In the genomic region with DNA sequence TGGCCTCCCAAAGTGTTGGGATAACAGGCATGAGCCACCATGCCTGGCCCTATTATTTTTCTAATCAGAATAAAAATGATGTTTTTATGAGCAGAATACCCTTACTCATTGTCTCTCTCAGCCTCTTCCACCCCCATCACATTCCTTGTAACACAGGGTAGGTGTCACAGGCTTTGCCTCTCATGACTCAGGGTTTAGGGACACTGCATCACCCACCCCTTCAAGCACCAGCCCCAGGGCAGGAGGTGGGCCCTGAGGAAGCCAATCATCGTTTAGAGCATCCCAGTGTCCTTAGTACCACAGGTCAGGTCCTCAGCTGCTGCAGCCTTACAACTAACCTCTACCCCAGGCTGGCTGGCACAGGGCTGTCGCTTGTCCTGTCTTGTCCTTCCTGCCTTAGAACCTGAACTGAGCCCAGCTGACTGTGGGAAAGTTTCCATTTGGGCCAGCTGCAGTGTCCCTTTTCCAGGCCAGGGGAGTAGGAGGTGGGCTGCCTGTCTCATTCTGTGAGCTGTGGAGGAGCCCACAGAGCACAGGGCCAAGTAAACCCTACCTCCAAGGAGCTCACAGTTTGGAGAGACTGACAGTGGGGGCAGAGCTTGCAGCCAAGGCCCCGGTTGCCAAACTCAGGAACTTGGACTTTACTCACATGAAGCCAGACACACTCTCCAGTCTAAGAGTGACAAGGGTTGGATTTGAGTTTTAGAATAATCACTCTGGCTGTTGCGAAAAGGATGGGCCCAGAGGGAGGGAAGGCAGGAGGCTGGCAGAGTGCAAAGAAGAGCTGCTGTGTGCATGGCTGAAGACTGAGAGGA, we compare ENCODE assay signal across 1 cellular context.
TF ChIP-seq lines count a peak whose summit lies in the region.

No MANE protein-coding gene starts in this region.

TF ChIP-seq in HepG2, 621 proteins besides CTCF, POLR2A, EP300 and RAD21 (continued from another document):
- TF ChIP-seq, protein P1, sequence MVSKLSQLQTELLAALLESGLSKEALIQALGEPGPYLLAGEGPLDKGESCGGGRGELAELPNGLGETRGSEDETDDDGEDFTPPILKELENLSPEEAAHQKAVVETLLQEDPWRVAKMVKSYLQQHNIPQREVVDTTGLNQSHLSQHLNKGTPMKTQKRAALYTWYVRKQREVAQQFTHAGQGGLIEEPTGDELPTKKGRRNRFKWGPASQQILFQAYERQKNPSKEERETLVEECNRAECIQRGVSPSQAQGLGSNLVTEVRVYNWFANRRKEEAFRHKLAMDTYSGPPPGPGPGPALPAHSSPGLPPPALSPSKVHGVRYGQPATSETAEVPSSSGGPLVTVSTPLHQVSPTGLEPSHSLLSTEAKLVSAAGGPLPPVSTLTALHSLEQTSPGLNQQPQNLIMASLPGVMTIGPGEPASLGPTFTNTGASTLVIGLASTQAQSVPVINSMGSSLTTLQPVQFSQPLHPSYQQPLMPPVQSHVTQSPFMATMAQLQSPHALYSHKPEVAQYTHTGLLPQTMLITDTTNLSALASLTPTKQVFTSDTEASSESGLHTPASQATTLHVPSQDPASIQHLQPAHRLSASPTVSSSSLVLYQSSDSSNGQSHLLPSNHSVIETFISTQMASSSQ (IDR thresholded peaks at IDR 0.05; ENCODE audit: low read depth) = no peak
- TF ChIP-seq, protein P1 (CRISPR knock-in tag; IDR thresholded peaks at IDR 0.05; ENCODE audit: borderline replicate concordance) = peak; percentile 36; the same call in 1 of the 2 replicates
- TF ChIP-seq, protein P2, sequence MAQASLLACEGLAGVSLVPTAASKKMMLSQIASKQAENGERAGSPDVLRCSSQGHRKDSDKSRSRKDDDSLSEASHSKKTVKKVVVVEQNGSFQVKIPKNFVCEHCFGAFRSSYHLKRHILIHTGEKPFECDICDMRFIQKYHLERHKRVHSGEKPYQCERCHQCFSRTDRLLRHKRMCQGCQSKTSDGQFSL (CRISPR knock-in tag; IDR thresholded peaks at IDR 0.05) = no peak
- TF ChIP-seq ZKSCAN5 (CRISPR knock-in tag; IDR thresholded peaks at IDR 0.05) (0 out of 2 replicates have a peak, but pooled peaks have one; percentile 24), POLR2AphosphoS2 (IDR thresholded peaks at IDR 0.05; ENCODE audit: low read depth, low read length) (no peak), MEF2D (CRISPR knock-in tag; IDR thresholded peaks at IDR 0.05) (0 out of 2 replicates have a peak, but pooled peaks have one; percentile 26), PCBP1 (IDR thresholded peaks at IDR 0.05; ENCODE audit: borderline replicate concordance, low read depth, low read length) (no peak), SCMH1 (CRISPR knock-in tag; IDR thresholded peaks at IDR 0.05; ENCODE audit: borderline replicate concordance) (no peak), PCBP2 (optimal IDR thresholded peaks at IDR 0.05; ENCODE audit: low read depth, low read length, poor library complexity, severe bottlenecking) (no peak), KDM1A (CRISPR knock-in tag; IDR thresholded peaks at IDR 0.05) (no peak), FOXP1 (IDR thresholded peaks at IDR 0.05) (no peak), FOXP1 (CRISPR knock-in tag; IDR thresholded peaks at IDR 0.05) (no peak), FOXJ3 (CRISPR knock-in tag; IDR thresholded peaks at IDR 0.05; ENCODE audit: borderline replicate concordance) (no peak), NCOR1 (IDR thresholded peaks at IDR 0.05; ENCODE audit: borderline replicate concordance, low read length) (0 out of 2 replicates have a peak, but pooled peaks have one; percentile 62), ZFY (CRISPR knock-in tag; IDR thresholded peaks at IDR 0.05) (peak; percentile 23), ZNF143 (CRISPR knock-in tag; IDR thresholded peaks at IDR 0.05) (peak; percentile 46; the same call in 1 of the 2 replicates), ZNF121 (CRISPR knock-in tag; IDR thresholded peaks at IDR 0.05) (peak; percentile 20; the same call in 1 of the 2 replicates), GATAD2A (CRISPR knock-in tag; IDR thresholded peaks at IDR 0.05) (peak; percentile 71; the same call in 1 of the 2 replicates), NRL (CRISPR knock-in tag; IDR thresholded peaks at IDR 0.05; ENCODE audit: borderline replicate concordance) (0 out of 2 replicates have a peak, but pooled peaks have one; percentile 59), TMF1 (CRISPR knock-in tag; IDR thresholded peaks at IDR 0.05; ENCODE audit: low read depth) (no peak), ZMYM4 (CRISPR knock-in tag; IDR thresholded peaks at IDR 0.05) (peak; percentile 48; the same call in 1 of the 2 replicates), SAP130 (CRISPR knock-in tag; IDR thresholded peaks at IDR 0.05; ENCODE audit: low read depth) (peak; percentile 35; the same call in 1 of the 2 replicates), FOXM1 (CRISPR knock-in tag; IDR thresholded peaks at IDR 0.05) (no peak), ZNF207 (IDR thresholded peaks at IDR 0.05; ENCODE audit: borderline replicate concordance) (no peak), TOPORS (CRISPR knock-in tag; IDR thresholded peaks at IDR 0.05) (no peak), ZBTB7B (CRISPR knock-in tag; IDR thresholded peaks at IDR 0.05) (peak; percentile 55; the same call in 1 of the 2 replicates), ZNF510 (CRISPR knock-in tag; IDR thresholded peaks at IDR 0.05; ENCODE audit: low read depth) (no peak), ZNF644 (CRISPR knock-in tag; IDR thresholded peaks at IDR 0.05; ENCODE audit: low read depth) (0 out of 2 replicates have a peak, but pooled peaks have one; percentile 47), PHF21A (CRISPR knock-in tag; IDR thresholded peaks at IDR 0.05) (peak; percentile 87), HDAC2 (CRISPR knock-in tag; IDR thresholded peaks at IDR 0.05) (0 out of 2 replicates have a peak, but pooled peaks have one; percentile 34), MTF2 (CRISPR knock-in tag; IDR thresholded peaks at IDR 0.05; ENCODE audit: borderline replicate concordance) (no peak), SETDB1 (CRISPR knock-in tag; IDR thresholded peaks at IDR 0.05; ENCODE audit: borderline replicate concordance) (no peak), HOXA3 (CRISPR knock-in tag; IDR thresholded peaks at IDR 0.05) (no peak; the same call in 1 of the 2 replicates), SP1 (IDR thresholded peaks at IDR 0.05) (no peak), SP1 (CRISPR knock-in tag; IDR thresholded peaks at IDR 0.05) (no peak)
- TF ChIP-seq, protein P3, sequence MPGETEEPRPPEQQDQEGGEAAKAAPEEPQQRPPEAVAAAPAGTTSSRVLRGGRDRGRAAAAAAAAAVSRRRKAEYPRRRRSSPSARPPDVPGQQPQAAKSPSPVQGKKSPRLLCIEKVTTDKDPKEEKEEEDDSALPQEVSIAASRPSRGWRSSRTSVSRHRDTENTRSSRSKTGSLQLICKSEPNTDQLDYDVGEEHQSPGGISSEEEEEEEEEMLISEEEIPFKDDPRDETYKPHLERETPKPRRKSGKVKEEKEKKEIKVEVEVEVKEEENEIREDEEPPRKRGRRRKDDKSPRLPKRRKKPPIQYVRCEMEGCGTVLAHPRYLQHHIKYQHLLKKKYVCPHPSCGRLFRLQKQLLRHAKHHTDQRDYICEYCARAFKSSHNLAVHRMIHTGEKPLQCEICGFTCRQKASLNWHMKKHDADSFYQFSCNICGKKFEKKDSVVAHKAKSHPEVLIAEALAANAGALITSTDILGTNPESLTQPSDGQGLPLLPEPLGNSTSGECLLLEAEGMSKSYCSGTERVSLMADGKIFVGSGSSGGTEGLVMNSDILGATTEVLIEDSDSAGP (CRISPR knock-in tag; IDR thresholded peaks at IDR 0.05; ENCODE audit: borderline replicate concordance) = peak; percentile 57; the same call in 1 of the 2 replicates
- TF ChIP-seq, protein P4, sequence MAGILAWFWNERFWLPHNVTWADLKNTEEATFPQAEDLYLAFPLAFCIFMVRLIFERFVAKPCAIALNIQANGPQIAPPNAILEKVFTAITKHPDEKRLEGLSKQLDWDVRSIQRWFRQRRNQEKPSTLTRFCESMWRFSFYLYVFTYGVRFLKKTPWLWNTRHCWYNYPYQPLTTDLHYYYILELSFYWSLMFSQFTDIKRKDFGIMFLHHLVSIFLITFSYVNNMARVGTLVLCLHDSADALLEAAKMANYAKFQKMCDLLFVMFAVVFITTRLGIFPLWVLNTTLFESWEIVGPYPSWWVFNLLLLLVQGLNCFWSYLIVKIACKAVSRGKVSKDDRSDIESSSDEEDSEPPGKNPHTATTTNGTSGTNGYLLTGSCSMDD (CRISPR knock-in tag; IDR thresholded peaks at IDR 0.05) = no peak
- TF ChIP-seq, protein P5, sequence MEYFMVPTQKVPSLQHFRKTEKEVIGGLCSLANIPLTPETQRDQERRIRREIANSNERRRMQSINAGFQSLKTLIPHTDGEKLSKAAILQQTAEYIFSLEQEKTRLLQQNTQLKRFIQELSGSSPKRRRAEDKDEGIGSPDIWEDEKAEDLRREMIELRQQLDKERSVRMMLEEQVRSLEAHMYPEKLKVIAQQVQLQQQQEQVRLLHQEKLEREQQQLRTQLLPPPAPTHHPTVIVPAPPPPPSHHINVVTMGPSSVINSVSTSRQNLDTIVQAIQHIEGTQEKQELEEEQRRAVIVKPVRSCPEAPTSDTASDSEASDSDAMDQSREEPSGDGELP (IDR thresholded peaks at IDR 0.05; ENCODE audit: borderline replicate concordance, low read depth) = 0 out of 2 replicates have a peak, but pooled peaks have one; percentile 44
- TF ChIP-seq, protein P6, sequence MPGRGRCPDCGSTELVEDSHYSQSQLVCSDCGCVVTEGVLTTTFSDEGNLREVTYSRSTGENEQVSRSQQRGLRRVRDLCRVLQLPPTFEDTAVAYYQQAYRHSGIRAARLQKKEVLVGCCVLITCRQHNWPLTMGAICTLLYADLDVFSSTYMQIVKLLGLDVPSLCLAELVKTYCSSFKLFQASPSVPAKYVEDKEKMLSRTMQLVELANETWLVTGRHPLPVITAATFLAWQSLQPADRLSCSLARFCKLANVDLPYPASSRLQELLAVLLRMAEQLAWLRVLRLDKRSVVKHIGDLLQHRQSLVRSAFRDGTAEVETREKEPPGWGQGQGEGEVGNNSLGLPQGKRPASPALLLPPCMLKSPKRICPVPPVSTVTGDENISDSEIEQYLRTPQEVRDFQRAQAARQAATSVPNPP (CRISPR knock-in tag; IDR thresholded peaks at IDR 0.05) = no peak
- TF ChIP-seq, protein P7, sequence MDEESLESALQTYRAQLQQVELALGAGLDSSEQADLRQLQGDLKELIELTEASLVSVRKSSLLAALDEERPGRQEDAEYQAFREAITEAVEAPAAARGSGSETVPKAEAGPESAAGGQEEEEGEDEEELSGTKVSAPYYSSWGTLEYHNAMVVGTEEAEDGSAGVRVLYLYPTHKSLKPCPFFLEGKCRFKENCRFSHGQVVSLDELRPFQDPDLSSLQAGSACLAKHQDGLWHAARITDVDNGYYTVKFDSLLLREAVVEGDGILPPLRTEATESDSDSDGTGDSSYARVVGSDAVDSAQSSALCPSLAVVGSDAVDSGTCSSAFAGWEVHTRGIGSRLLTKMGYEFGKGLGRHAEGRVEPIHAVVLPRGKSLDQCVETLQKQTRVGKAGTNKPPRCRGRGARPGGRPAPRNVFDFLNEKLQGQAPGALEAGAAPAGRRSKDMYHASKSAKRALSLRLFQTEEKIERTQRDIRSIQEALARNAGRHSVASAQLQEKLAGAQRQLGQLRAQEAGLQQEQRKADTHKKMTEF (CRISPR knock-in tag; IDR thresholded peaks at IDR 0.05) = no peak; the same call in 1 of the 2 replicates
- TF ChIP-seq, protein P8, sequence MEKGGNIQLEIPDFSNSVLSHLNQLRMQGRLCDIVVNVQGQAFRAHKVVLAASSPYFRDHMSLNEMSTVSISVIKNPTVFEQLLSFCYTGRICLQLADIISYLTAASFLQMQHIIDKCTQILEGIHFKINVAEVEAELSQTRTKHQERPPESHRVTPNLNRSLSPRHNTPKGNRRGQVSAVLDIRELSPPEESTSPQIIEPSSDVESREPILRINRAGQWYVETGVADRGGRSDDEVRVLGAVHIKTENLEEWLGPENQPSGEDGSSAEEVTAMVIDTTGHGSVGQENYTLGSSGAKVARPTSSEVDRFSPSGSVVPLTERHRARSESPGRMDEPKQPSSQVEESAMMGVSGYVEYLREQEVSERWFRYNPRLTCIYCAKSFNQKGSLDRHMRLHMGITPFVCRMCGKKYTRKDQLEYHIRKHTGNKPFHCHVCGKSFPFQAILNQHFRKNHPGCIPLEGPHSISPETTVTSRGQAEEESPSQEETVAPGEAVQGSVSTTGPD (CRISPR knock-in tag; IDR thresholded peaks at IDR 0.05) = no peak
